11 cellular contexts compared by ENCODE assay signal in genomic region chr13:82356667-82357066, GRCh38.
DNase-seq lines count a peak whose midpoint lies in the region; ATAC-seq and TF ChIP-seq lines count a peak whose summit lies in the region.
"Had no signal": no experiment of that assay in that cellular context is flagged by ENCODE, and none has a peak within 500 bp of the region (broad histone marks: within the 10 kb centered on the region; RNA-seq: fewer than 3 reads in every experiment).

No MANE protein-coding gene starts in this region.

- H3K4me1 Mint-ChIP-seq in chondrocyte (ENCODE audit: low read depth) (no peaks in the 10 kb centered on the region), neural progenitor cell (no peaks in the 10 kb centered on the region), T-cell (no peaks in the 10 kb centered on the region)

- H3F3A ChIP-seq in neural progenitor cell (ENCODE audit: low read depth): no peaks in the 10 kb centered on the region

- H3K9me3 ChIP-seq in neural progenitor cell (ENCODE audit: low read depth): no peaks in the 10 kb centered on the region

- H3K4me1 ChIP-seq in neural progenitor cell: no peaks in the 10 kb centered on the region

- H3K9ac ChIP-seq in neural progenitor cell: no peak overlapping the region

- no peak overlapping the region for H3K4me2 ChIP-seq in neural progenitor cell

- H4K20me1 ChIP-seq in neural progenitor cell (ENCODE audit: low read depth): no peaks in the 10 kb centered on the region

- H3K27me3 ChIP-seq in neural progenitor cell: no peaks in the 10 kb centered on the region

- H3K27ac Mint-ChIP-seq in chondrocyte (ENCODE audit: unreplicated experiment) (no peak overlapping the region), neural progenitor cell (no peak overlapping the region), T-cell (no peak overlapping the region)
- H3K27ac Mint-ChIP-seq: activated T-cell treated with anti-CD3 and anti-CD28 coated beads, Interleukin-2, amount 50 U/mL, for 72 hours had no signal

- H3K27me3 Mint-ChIP-seq in chondrocyte (ENCODE audit: low read depth) (peaks cover 2% of the 10 kb centered on the region), neural progenitor cell (ENCODE audit: insufficient read depth, low read depth) (no peaks in the 10 kb centered on the region), T-cell (no peaks in the 10 kb centered on the region)

- H3K4me3 ChIP-seq in LNCaP clone FGC (ENCODE audit: low read depth, low read length): no peak overlapping the region
- no peak overlapping the region for H3K4me3 ChIP-seq in neural progenitor cell

- no peak overlapping the region for H3K27ac ChIP-seq in neural progenitor cell

- no peak for ATAC-seq in HG02852 (IDR thresholded peaks at IDR 0.05; ENCODE audit: unreplicated experiment)
- ATAC-seq in T-cell (replicated peaks in 1 of 4): no peak
- ATAC-seq: activated T-cell treated with anti-CD3 and anti-CD28 coated beads, Interleukin-2, amount 50 U/mL, for 72 hours; esophagus mucosa had no signal

- H3K9me3 Mint-ChIP-seq in chondrocyte (ENCODE audit: low read depth) (no peaks in the 10 kb centered on the region), neural progenitor cell (no peaks in the 10 kb centered on the region), T-cell (peaks cover 3 to 18% (median 15%) of the 10 kb centered on the region in 3 donors)

- H3K4me3 Mint-ChIP-seq in chondrocyte (ENCODE audit: unreplicated experiment) (no peak overlapping the region), neural progenitor cell (no peak overlapping the region), T-cell (no peak overlapping the region)
- H3K4me3 Mint-ChIP-seq: activated T-cell treated with anti-CD3 and anti-CD28 coated beads, Interleukin-2, amount 50 U/mL, for 72 hours had no signal

- peak overlapping the region; percentile 89 for H2AFZ ChIP-seq in neural progenitor cell (replicated peaks)

- POLR2A ChIA-PET in T-cell (lab: Charles Lee): no interaction called here

- peak; percentile 24 for DNase-seq in GM03348 (ENCODE audit: low spot score)
- no peak for DNase-seq in LNCaP clone FGC (ENCODE audit: low read depth)
- DNase-seq in chondrocyte (ENCODE audit: low spot score): no peak
- peak; percentile 4 for DNase-seq in neural progenitor cell (ENCODE audit: low spot score)
- no peak for DNase-seq in T-cell
- no peak for DNase-seq in GOT3 (lab: John Stamatoyannopoulos, UW)
- DNase-seq: activated CD4-positive, CD25-positive, alpha-beta regulatory T cell; activated T-cell treated with anti-CD3 and anti-CD28 coated beads, Interleukin-2, amount 50 U/mL, for 72 hours; NCI-H187 had no signal

- H3K36me3 Mint-ChIP-seq in chondrocyte (ENCODE audit: low read depth) (no peaks in the 10 kb centered on the region), neural progenitor cell (no peaks in the 10 kb centered on the region), T-cell (no peaks in the 10 kb centered on the region)

- TF ChIP-seq CTCF in LNCaP clone FGC (IDR thresholded peaks at IDR 0.05; ENCODE audit: control insufficient read depth, extremely low read depth, insufficient read depth) (peak; percentile 24; the same call in 1 of the 2 replicates), chondrocyte (IDR thresholded peaks at IDR 0.05) (peak; percentile 71), neural progenitor cell (IDR thresholded peaks at IDR 0.05) (peak; percentile 22)

- H3K36me3 ChIP-seq in neural progenitor cell: no peaks in the 10 kb centered on the region

- H3K79me2 ChIP-seq in neural progenitor cell (ENCODE audit: low read depth): no peaks in the 10 kb centered on the region

- CTCF ChIA-PET in T-cell (lab: Charles Lee): no interaction called here

Comparison
In these comparisons a context has a peak if more than half of its experiments do, and no peak if none do; other contexts are left out.
1. DNase-seq: peak in GM03348 (single experiment) and neural progenitor cell (single experiment); none in LNCaP clone FGC (single experiment), chondrocyte (single experiment), T-cell (0 of 34) and GOT3 (single experiment).
2. Peak in every context shown above with its lines, with median percentiles within 50 percentile points of each other: CTCF ChIP-seq.